9 cellular contexts compared by ENCODE assay signal in the genomic region with DNA sequence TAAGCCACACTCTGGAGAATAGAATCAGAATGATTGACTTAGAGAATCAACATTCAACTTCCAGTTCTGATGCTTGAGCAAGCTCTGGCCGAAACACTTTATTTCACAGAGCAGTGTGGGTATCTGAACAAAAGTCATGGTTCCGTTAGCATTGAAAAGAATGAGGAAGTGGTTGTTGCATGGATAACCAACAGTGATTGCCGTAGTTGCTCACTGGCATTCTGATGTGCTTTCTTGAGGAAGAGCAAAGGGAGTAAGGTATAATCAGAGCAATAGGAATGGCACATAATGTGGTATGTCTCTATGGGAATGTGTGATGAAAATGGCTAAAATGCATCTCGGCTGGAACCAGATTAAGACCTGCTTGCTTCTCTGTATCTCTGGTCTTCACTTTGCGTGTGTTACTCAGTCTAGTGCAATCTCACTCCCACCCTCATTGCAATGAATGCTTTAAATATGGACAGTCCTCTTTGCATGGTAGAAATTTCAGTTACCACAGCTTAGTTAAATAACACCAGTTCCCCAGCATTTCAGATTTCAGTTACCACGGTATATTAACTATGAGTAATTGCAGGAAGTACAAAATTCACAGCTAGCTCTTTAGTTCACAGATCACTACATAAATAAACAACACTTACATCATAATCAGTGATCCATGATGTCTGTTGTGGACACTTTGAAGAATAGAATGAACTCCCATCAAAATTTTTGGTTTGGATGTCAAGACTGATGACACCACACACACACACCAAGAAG.
DNase-seq lines count a peak whose midpoint lies in the region; ATAC-seq lines count a peak whose summit lies in the region.
"Had no signal": no experiment of that assay in that cellular context is flagged by ENCODE, and none has a peak within 500 bp of the region (broad histone marks: within the 10 kb centered on the region; RNA-seq: fewer than 3 reads in every experiment).

No MANE protein-coding gene starts in this region.

- peak; percentile 17 to 28 for ATAC-seq in activated CD4-positive, CD25-positive, alpha-beta regulatory T cell treated with anti-CD3 and anti-CD28 coated beads, Interleukin-2, amount 50 U/mL, for 24 hours
- ATAC-seq in HG03045 (IDR thresholded peaks at IDR 0.05; ENCODE audit: unreplicated experiment), result peak; percentile 52
- peak; percentile 59 for ATAC-seq in stimulated activated naive CD8-positive, alpha-beta T cell treated with anti-CD3 and anti-CD28 coated beads, Interleukin-15, Interleukin-2, amounts not matched to agents 100 U/mL and 50 U/mL, for 24 hours

- DNase-seq in activated CD4-positive, CD25-positive, alpha-beta regulatory T cell treated with anti-CD3 and anti-CD28 coated beads, Interleukin-2, amount 50 U/mL, for 72 hours, result no peak
- DNase-seq in SIG-M5 (lab: John Stamatoyannopoulos, UW) (peak; percentile 31), NCI-H774 (lab: John Stamatoyannopoulos, UW) (no peak), amniotic stem cell (lab: John Stamatoyannopoulos, UW) (no peak), NCI-H2107 (lab: John Stamatoyannopoulos, UW) (no peak)
- DNase-seq in stimulated activated naive CD8-positive, alpha-beta T cell treated with anti-CD3 and anti-CD28 coated beads, Interleukin-15, Interleukin-2, amounts not matched to agents 100 U/mL and 50 U/mL, for 24 hours, result no peak
- DNase-seq: activated CD4-positive, alpha-beta T cell treated with anti-CD3 and anti-CD28 coated beads, Interleukin-2, amount 10 ng/mL, durations not matched to agents 7 days and 5 days had no signal
